Comparison of ENCODE assay signal across 8 cellular contexts in genomic region chr22:17366830-17367229, GRCh38. TPM values are rescaled to one million over a fixed set of nuclear protein-coding genes. Genes with fewer than 3 reads are reported as not detected.
DNase-seq lines count a peak whose midpoint lies in the region; ATAC-seq, FAIRE-seq and TF ChIP-seq lines count a peak whose summit lies in the region.

No MANE protein-coding gene starts in this region.

- no peak overlapping the region for H3K9ac ChIP-seq in astrocyte (ENCODE audit: low read length)

- H3K9me3 Mint-ChIP-seq in astrocyte (ENCODE audit: unreplicated experiment), result no peaks in the 10 kb centered on the region

- peaks cover 36% of the 10 kb centered on the region for H3K27me3 ChIP-seq in astrocyte (ENCODE audit: insufficient read depth, low read length)

- H3K4me2 ChIP-seq in astrocyte (ENCODE audit: low read length), result peak overlapping the region; percentile 8

- no peaks in the 10 kb centered on the region for H3K27me3 Mint-ChIP-seq in astrocyte (ENCODE audit: low read depth, unreplicated experiment)

- no peaks in the 10 kb centered on the region for H3K79me2 ChIP-seq in astrocyte (ENCODE audit: insufficient read depth, low read length)

- H3K4me3 Mint-ChIP-seq in astrocyte (ENCODE audit: unreplicated experiment), result no peak overlapping the region

- no peaks in the 10 kb centered on the region for H3K36me3 ChIP-seq in astrocyte (ENCODE audit: insufficient read depth, low read length)
- no peaks in the 10 kb centered on the region for H3K36me3 ChIP-seq in mucosa of descending colon (ENCODE audit: low read depth)

- H3K9me3 ChIP-seq in astrocyte (ENCODE audit: insufficient read depth, low read depth, low read length), result no peaks in the 10 kb centered on the region
- H3K9me3 ChIP-seq in mucosa of descending colon, result no peaks in the 10 kb centered on the region

- peaks cover 2% of the 10 kb centered on the region for H3K4me1 Mint-ChIP-seq in astrocyte (ENCODE audit: low read depth, unreplicated experiment)

- H2AFZ ChIP-seq in astrocyte (ENCODE audit: low read depth, low read length), result peak overlapping the region; percentile 38

- no peaks in the 10 kb centered on the region for H3K36me3 Mint-ChIP-seq in astrocyte (ENCODE audit: low read depth, unreplicated experiment)

- intact Hi-C loops in mucosa of descending colon (cut with DNase I, micrococcal nuclease), result no loop called here

- H3K27ac ChIP-seq in astrocyte (ENCODE audit: low read depth, low read length), result no peak overlapping the region

- ATAC-seq in mucosa of descending colon (peak; percentile 45), GM21619 (IDR thresholded peaks at IDR 0.05; ENCODE audit: unreplicated experiment) (no peak), HG03108 (IDR thresholded peaks at IDR 0.05; ENCODE audit: unreplicated experiment) (no peak)

- FAIRE-seq in astrocyte (lab: Jason Lieb, UNC) (no peak), GM12892 (lab: Jason Lieb, UNC) (no peak)

- H3K4me1 ChIP-seq in astrocyte (ENCODE audit: insufficient read depth, low read length) (peaks cover 15% of the 10 kb centered on the region), mucosa of descending colon (ENCODE audit: low read depth) (peaks cover 5% of the 10 kb centered on the region)

- H3K27ac Mint-ChIP-seq in astrocyte (ENCODE audit: unreplicated experiment), result peak overlapping the region; percentile 12

- no peak overlapping the region for H3K4me3 ChIP-seq in astrocyte (ENCODE audit: insufficient read depth, low read depth, low read length)
- no peak overlapping the region for H3K4me3 ChIP-seq in mucosa of descending colon

- no peaks in the 10 kb centered on the region for H4K20me1 ChIP-seq in astrocyte (ENCODE audit: insufficient read depth, low read length)

- no peak for TF ChIP-seq CTCF in astrocyte (IDR thresholded peaks at IDR 0.05; ENCODE audit: insufficient read depth, low read depth, low read length)
- no peak for TF ChIP-seq CTCF in mucosa of descending colon (IDR thresholded peaks at IDR 0.05)

- DNase-seq in COLO829 (ENCODE audit: low spot score), result peak; percentile 49
- peak; percentile 18 for DNase-seq in LoVo (ENCODE audit: low spot score)
- no peak for DNase-seq in astrocyte (ENCODE audit: low read depth)
- DNase-seq in mucosa of descending colon, result peak in 2 of 3 donors; percentile 17 to 42
- DNase-seq in T-helper 9 cell, result no peak
- DNase-seq in GM12892 (ENCODE audit: insufficient read length), result no peak

- no peak for TF ChIP-seq POLR2A in GM12892 (IDR thresholded peaks at IDR 0.05; ENCODE audit: low read depth, low read length)

RNA-seq across cellular contexts. Expression of gene CECR2, which starts 2.4 kb away (rescaled TPM):
- total RNA-seq in astrocyte (12.6 and 15.7 TPM in 2 replicates), mucosa of descending colon (1 to 10 TPM in 1 of 3 donors, under 1 TPM in 2; 0.27 to 1.4 (median 0.29) TPM)
- polyA plus RNA-seq in GM12892 (2012; ENCODE audit: missing spikeins), result 0.11 TPM

Comparison
In these comparisons a context has a peak if more than half of its experiments do, and no peak if none do; other contexts are left out.
1. DNase-seq: peak in COLO829 (single experiment), LoVo (single experiment) and mucosa of descending colon (2 of 3); none in astrocyte (single experiment), T-helper 9 cell (single experiment) and GM12892 (single experiment).